Comparison of ENCODE assay signal across 24 cellular contexts in the genomic region with DNA sequence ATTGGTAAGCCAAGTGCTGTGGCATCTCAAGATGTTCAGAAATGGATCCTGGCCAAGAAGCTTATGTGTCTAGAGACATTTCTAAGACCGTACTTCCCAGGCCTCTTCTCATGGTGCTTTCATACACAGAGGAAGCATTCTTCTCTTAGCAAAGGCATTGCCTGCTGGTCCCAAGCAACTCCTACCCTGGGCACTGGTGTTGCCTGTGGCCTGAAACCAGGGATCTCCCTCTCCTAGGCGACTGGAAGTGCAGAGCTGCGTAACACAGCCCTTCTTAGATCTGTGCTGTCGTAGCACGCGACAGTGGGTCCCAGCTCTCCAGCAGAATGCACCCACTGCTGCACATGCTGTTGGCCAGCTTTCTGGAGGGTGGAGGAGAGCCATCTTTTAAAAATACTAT.
DNase-seq lines count a peak whose midpoint lies in the region; ATAC-seq and TF ChIP-seq lines count a peak whose summit lies in the region.
"Had no signal": no experiment of that assay in that cellular context is flagged by ENCODE, and none has a peak within 500 bp of the region (broad histone marks: within the 10 kb centered on the region; RNA-seq: fewer than 3 reads in every experiment).

No MANE protein-coding gene starts in this region.

- TF ChIP-seq CTCF in nephron (IDR thresholded peaks at IDR 0.05; ENCODE audit: unreplicated experiment in 3 of 3) = no peak

- H3K4me3 ChIP-seq in BLaER1 = no peak overlapping the region
- H3K4me3 ChIP-seq in naive thymus-derived CD4-positive, alpha-beta T cell (ENCODE audit: low read length) = no peak overlapping the region
- H3K4me3 ChIP-seq: GM23248, heart right ventricle, prostate gland, SJSA1, testis had no signal

- H3K27me3 Mint-ChIP-seq in nephron (ENCODE audit: low read depth) = peaks cover 59% of the 10 kb centered on the region
- H3K27me3 Mint-ChIP-seq in naive thymus-derived CD4-positive, alpha-beta T cell = no peaks in the 10 kb centered on the region

- ATAC-seq in GM19324 (IDR thresholded peaks at IDR 0.05; ENCODE audit: low FRiP score, unreplicated experiment) = no peak
- ATAC-seq in naive thymus-derived CD4-positive, alpha-beta T cell = no peak
- ATAC-seq: CD8-positive, alpha-beta T cell; heart right ventricle; left lobe of liver; Panc1; stimulated activated effector memory CD8-positive, alpha-beta T cell treated with anti-CD3 and anti-CD28 coated beads, Interleukin-12 subunit alpha, Interleukin-12 subunit beta, amount 100 ng/mL, for 72 hours had no signal

- H3K36me3 Mint-ChIP-seq in nephron (ENCODE audit: low read depth) = peaks cover 11% of the 10 kb centered on the region
- peaks cover 0 to 20% (median 3%) of the 10 kb centered on the region in 5 donors for H3K36me3 Mint-ChIP-seq in naive thymus-derived CD4-positive, alpha-beta T cell
- H3K36me3 Mint-ChIP-seq: stimulated activated effector memory CD8-positive, alpha-beta T cell treated with anti-CD3 and anti-CD28 coated beads, Interleukin-12 subunit alpha, Interleukin-12 subunit beta, amount 100 ng/mL, for 72 hours had no signal

- no peaks in the 10 kb centered on the region for H3K9me3 Mint-ChIP-seq in nephron
- peaks cover 0 to 2% (median 0%) of the 10 kb centered on the region in 11 donors for H3K9me3 Mint-ChIP-seq in naive thymus-derived CD4-positive, alpha-beta T cell
- H3K9me3 Mint-ChIP-seq: CD8-positive, alpha-beta T cell; mesothelial cell of epicardium; stimulated activated effector memory CD8-positive, alpha-beta T cell treated with anti-CD3 and anti-CD28 coated beads, Interleukin-12 subunit alpha, Interleukin-12 subunit beta, amount 100 ng/mL, for 72 hours; T-helper 1 cell treated with Interleukin-12 subunit alpha and Interleukin-12 subunit beta and Interleukin-4 antibody, amounts not matched to agents 30 μg/mL and 1 μg/mL, for 36 hours had no signal

- intact Hi-C loops in naive thymus-derived CD4-positive, alpha-beta T cell (cut with micrococcal nuclease) = no loop called here

- H3K36me3 ChIP-seq in BLaER1 = peaks cover 80% of the 10 kb centered on the region
- peaks cover 0 to 3% (median 0%) of the 10 kb centered on the region in 3 experiments for H3K36me3 ChIP-seq in naive thymus-derived CD4-positive, alpha-beta T cell (ENCODE audit: control insufficient read depth in 2 of 3, insufficient read depth in 3 of 3, low read length in 3 of 3)
- H3K36me3 ChIP-seq: prostate gland, SJSA1 had no signal

- H3K9ac ChIP-seq in BLaER1 = peak overlapping the region; percentile 12; the same call in 1 of the 2 replicates
- H3K9ac ChIP-seq: GM23248 had no signal

- POLR2A ChIA-PET in naive thymus-derived CD4-positive, alpha-beta T cell (lab: Charles Lee) = no interaction called here

- peak; percentile 84 for DNase-seq in DMS 273 (lab: John Stamatoyannopoulos, UW; ENCODE audit: unreplicated experiment)
- DNase-seq in anterior cingulate cortex (lab: John Stamatoyannopoulos, UW) = peak in 35 of 58 donors; percentile 21 to 76 (median 43)
- no peak for DNase-seq in HCEC 1CT
- DNase-seq in activated CD4-positive, alpha-beta T cell treated with anti-CD3 and anti-CD28 coated beads, Interleukin-2, amount 50 U/mL, for 1 hour = no peak
- no peak for DNase-seq in naive thymus-derived CD4-positive, alpha-beta T cell
- DNase-seq: activated gamma-delta T cell treated with Interleukin-2 at 50 U/mL for 16 hours; amniotic stem cell; CD8-positive, alpha-beta T cell; GM23248; heart right ventricle; NCI-H1105 treated with DMSO at 0.1 percent for 48 hours; NCI-H2081 treated with DMSO at 0.1 percent for 48 hours; stimulated activated CD4-positive, alpha-beta T cell treated with anti-CD3 and anti-CD28 coated beads, Interleukin-1b, Interleukin-23, amount 100 ng/mL, for 48 hours; testis had no signal

- H3K4me1 Mint-ChIP-seq in nephron = peaks cover 44% of the 10 kb centered on the region
- peaks cover 0 to 17% (median 10%) of the 10 kb centered on the region in 7 donors for H3K4me1 Mint-ChIP-seq in naive thymus-derived CD4-positive, alpha-beta T cell

- peak overlapping the region; percentile 97 for H3K4me2 ChIP-seq in BLaER1

- CTCF ChIA-PET in naive thymus-derived CD4-positive, alpha-beta T cell (lab: Charles Lee) = interaction anchor here (1.9 kb wide), 1 partner anchor 11 kb away, joined by 5 read pairs; no protein-coding TSS in a partner anchor

- peak overlapping the region in 2 of 3 experiments; percentile 27 to 47 for H3K27ac Mint-ChIP-seq in nephron
- H3K27ac Mint-ChIP-seq in naive thymus-derived CD4-positive, alpha-beta T cell = no peak overlapping the region
- H3K27ac Mint-ChIP-seq: CD8-positive, alpha-beta T cell; mesothelial cell of epicardium; T-helper 1 cell treated with Interleukin-12 subunit alpha and Interleukin-12 subunit beta and Interleukin-4 antibody, amounts not matched to agents 30 μg/mL and 1 μg/mL, for 36 hours had no signal

- no peak overlapping the region for H3K4me3 Mint-ChIP-seq in nephron
- H3K4me3 Mint-ChIP-seq in naive thymus-derived CD4-positive, alpha-beta T cell = no peak overlapping the region
- H3K4me3 Mint-ChIP-seq: CD8-positive, alpha-beta T cell; mesothelial cell of epicardium; stimulated activated effector memory CD8-positive, alpha-beta T cell treated with anti-CD3 and anti-CD28 coated beads, Interleukin-12 subunit alpha, Interleukin-12 subunit beta, amount 100 ng/mL, for 72 hours; T-helper 1 cell treated with Interleukin-12 subunit alpha and Interleukin-12 subunit beta and Interleukin-4 antibody, amounts not matched to agents 30 μg/mL and 1 μg/mL, for 36 hours had no signal

- H3K4me1 ChIP-seq in BLaER1 = peaks cover 69% of the 10 kb centered on the region
- H3K4me1 ChIP-seq in naive thymus-derived CD4-positive, alpha-beta T cell (ENCODE audit: control insufficient read depth in 2 of 2, insufficient read depth in 2 of 2, low read length in 2 of 2) = no peaks in the 10 kb centered on the region
- H3K4me1 ChIP-seq: prostate gland had no signal

- no peaks in the 10 kb centered on the region for H3K27me3 ChIP-seq in BLaER1
- no peaks in the 10 kb centered on the region for H3K27me3 ChIP-seq in naive thymus-derived CD4-positive, alpha-beta T cell (ENCODE audit: control insufficient read depth in 2 of 2, insufficient read depth in 2 of 2, low read length in 2 of 2)
- H3K27me3 ChIP-seq: heart right ventricle, SJSA1, testis had no signal

- peaks cover 14% of the 10 kb centered on the region; the same call in 1 of the 2 replicates for H4K20me1 ChIP-seq in BLaER1

- peak overlapping the region; percentile 97; the same call in 1 of the 2 replicates for H3K27ac ChIP-seq in BLaER1
- no peak overlapping the region for H3K27ac ChIP-seq in naive thymus-derived CD4-positive, alpha-beta T cell (ENCODE audit: low read depth, low read length)
- H3K27ac ChIP-seq: GM23248, heart right ventricle, prostate gland, SJSA1, testis had no signal

- H3K9me3 ChIP-seq in BLaER1 = no peaks in the 10 kb centered on the region
- no peaks in the 10 kb centered on the region for H3K9me3 ChIP-seq in naive thymus-derived CD4-positive, alpha-beta T cell (ENCODE audit: control insufficient read depth in 2 of 3, low read length in 3 of 3)
- H3K9me3 ChIP-seq: heart right ventricle, prostate gland, SJSA1, testis had no signal

Comparison
In these comparisons a context has a peak if more than half of its experiments do, and no peak if none do; other contexts are left out.
1. DNase-seq: peak in DMS 273 (single experiment) and anterior cingulate cortex (35 of 58); none in HCEC 1CT (single experiment), activated CD4-positive, alpha-beta T cell treated with anti-CD3 and anti-CD28 coated beads, Interleukin-2, amount 50 U/mL, for 1 hour (single experiment) and naive thymus-derived CD4-positive, alpha-beta T cell (0 of 9).
2. H3K27ac Mint-ChIP-seq: peak in nephron (2 of 3); none in naive thymus-derived CD4-positive, alpha-beta T cell (0 of 9).